12 cellular contexts compared by ENCODE assay signal in genomic region chr2:64063454-64063853, GRCh38. TPM values are rescaled to one million over a fixed set of nuclear protein-coding genes. Genes with fewer than 3 reads are reported as not detected.
A peak's percentile ranks its signal among the peaks of the same experiment; 100 is the strongest.
DNase-seq lines count a peak whose midpoint lies in the region; ATAC-seq and TF ChIP-seq lines count a peak whose summit lies in the region.
"Had no signal": no experiment of that assay in that cellular context is flagged by ENCODE, and none has a peak within 500 bp of the region (broad histone marks: within the 10 kb centered on the region; RNA-seq: fewer than 3 reads in every experiment).

No MANE protein-coding gene starts in this region.

- TF ChIP-seq POLR2A in ovary (IDR thresholded peaks at IDR 0.05) = no peak

- TF ChIP-seq CTCF in right atrium auricular region (IDR thresholded peaks at IDR 0.05) (no peak), MCF 10A (IDR thresholded peaks at IDR 0.05; ENCODE audit: unreplicated experiment) (no peak), ovary (IDR thresholded peaks at IDR 0.05) (no peak)

- peak overlapping the region; percentile 33 for H3K27ac Mint-ChIP-seq in MCF 10A (ENCODE audit: low read depth, unreplicated experiment)
- no peak overlapping the region for H3K27ac Mint-ChIP-seq in stimulated activated naive B cell treated with anti-CD40 and anti-IgM and Interleukin-4, amounts not matched to agents 10 μg/mL and 1 μg/mL and 100 μg/mL, for 72 hours
- H3K27ac Mint-ChIP-seq: dendritic cell treated with granulocyte-macrophage colony-stimulating factor and Interleukin-4, amounts not matched to agents 40 ng/mL and 50 ng/mL, for 4 days had no signal

- peak overlapping the region; percentile 53 to 60 for H3K27ac ChIP-seq in right atrium auricular region
- H3K27ac ChIP-seq in mesodermal cell (ENCODE audit: low read depth, low read length, severe bottlenecking) = peak overlapping the region; percentile 89
- no peak overlapping the region for H3K27ac ChIP-seq in ovary
- H3K27ac ChIP-seq: neutrophil had no signal

- no peak for TF ChIP-seq EP300 in ovary (IDR thresholded peaks at IDR 0.05)

- no peaks in the 10 kb centered on the region for H3K36me3 Mint-ChIP-seq in MCF 10A (ENCODE audit: insufficient read depth, unreplicated experiment)
- H3K36me3 Mint-ChIP-seq in stimulated activated naive B cell treated with anti-CD40 and anti-IgM and Interleukin-4, amounts not matched to agents 10 μg/mL and 1 μg/mL and 100 μg/mL, for 72 hours = no peaks in the 10 kb centered on the region

- H3K9me3 Mint-ChIP-seq in MCF 10A (ENCODE audit: unreplicated experiment) = no peaks in the 10 kb centered on the region
- no peaks in the 10 kb centered on the region for H3K9me3 Mint-ChIP-seq in stimulated activated naive B cell treated with anti-CD40 and anti-IgM and Interleukin-4, amounts not matched to agents 10 μg/mL and 1 μg/mL and 100 μg/mL, for 72 hours
- H3K9me3 Mint-ChIP-seq: dendritic cell treated with granulocyte-macrophage colony-stimulating factor and Interleukin-4, amounts not matched to agents 40 ng/mL and 50 ng/mL, for 4 days had no signal

- H3K4me1 ChIP-seq in right atrium auricular region (peaks cover 0 to 16% of the 10 kb centered on the region in 2 donors), mesodermal cell (ENCODE audit: control insufficient read depth, insufficient read depth, low read length, poor library complexity, severe bottlenecking) (peaks cover 25% of the 10 kb centered on the region), ovary (ENCODE audit: insufficient read depth) (no peaks in the 10 kb centered on the region)
- H3K4me1 ChIP-seq: BE2C had no signal

- intact Hi-C loops in Right ventricle myocardium inferior (cut with DNase I) = no loop called here
- intact Hi-C loops in MCF 10A (cut with micrococcal nuclease) = loop anchor here (5.0 to 10.0 kb wide), 2 partner anchors 51 to 79 kb away; partner anchors contain the start of gene PELI1
- intact Hi-C loops in ovary (cut with DNase I) = no loop called here

- H3K4me3 ChIP-seq in right atrium auricular region (no peak overlapping the region), mesodermal cell (ENCODE audit: extremely low read depth, insufficient read depth, low read length, poor library complexity, severe bottlenecking) (no peak overlapping the region), ovary (no peak overlapping the region)

- peaks cover 38% of the 10 kb centered on the region for H3K4me1 Mint-ChIP-seq in MCF 10A (ENCODE audit: insufficient read depth, unreplicated experiment)
- peaks cover 2 to 6% of the 10 kb centered on the region in 2 donors for H3K4me1 Mint-ChIP-seq in stimulated activated naive B cell treated with anti-CD40 and anti-IgM and Interleukin-4, amounts not matched to agents 10 μg/mL and 1 μg/mL and 100 μg/mL, for 72 hours

- ATAC-seq in Right ventricle myocardium inferior = no peak
- no peak for ATAC-seq in stimulated activated naive B cell treated with anti-CD40 and anti-IgM and Interleukin-4, amounts not matched to agents 10 μg/mL and 1 μg/mL and 100 μg/mL, for 72 hours (replicated peaks)
- no peak for ATAC-seq in GM19455 (IDR thresholded peaks at IDR 0.05; ENCODE audit: unreplicated experiment)
- no peak for ATAC-seq in stimulated activated naive CD8-positive, alpha-beta T cell treated with anti-CD3 and anti-CD28 coated beads, Interleukin-15, Interleukin-2, amounts not matched to agents 100 U/mL and 50 U/mL, for 24 hours

- no peaks in the 10 kb centered on the region for H3K27me3 Mint-ChIP-seq in MCF 10A (ENCODE audit: insufficient read depth, unreplicated experiment)
- no peaks in the 10 kb centered on the region for H3K27me3 Mint-ChIP-seq in stimulated activated naive B cell treated with anti-CD40 and anti-IgM and Interleukin-4, amounts not matched to agents 10 μg/mL and 1 μg/mL and 100 μg/mL, for 72 hours
- H3K27me3 Mint-ChIP-seq: activated T-cell treated with anti-CD3 and anti-CD28 coated beads, Interleukin-2, amount 50 U/mL, for 24 hours; dendritic cell treated with granulocyte-macrophage colony-stimulating factor and Interleukin-4, amounts not matched to agents 40 ng/mL and 50 ng/mL, for 4 days had no signal

- POLR2A ChIA-PET in MCF 10A (lab: Yijun Ruan, JAX) = interaction anchor here (0.6 to 1.8 kb wide), 12 partner anchors 14 to 261 kb away, joined by 3 to 6 read pairs (median 4); no protein-coding TSS in a partner anchor

- CTCF ChIA-PET in MCF 10A (lab: Yijun Ruan, JAX) = interaction anchor here (0.6 to 1.6 kb wide), 4 partner anchors 13 to 249 kb away, joined by 3 to 4 read pairs (median 4); no protein-coding TSS in a partner anchor

- DNase-seq in right atrium auricular region (ENCODE audit: low spot score) (no peak), Right ventricle myocardium inferior (ENCODE audit: missing footprints) (no peak), MCF 10A (ENCODE audit: unreplicated experiment) (no peak), ovary (no peak)
- DNase-seq in stimulated activated naive B cell treated with anti-CD40 and anti-IgM and Interleukin-4, amounts not matched to agents 10 μg/mL and 1 μg/mL and 100 μg/mL, for 72 hours = no peak
- DNase-seq in stimulated activated naive CD8-positive, alpha-beta T cell treated with anti-CD3 and anti-CD28 coated beads, Interleukin-15, Interleukin-2, amounts not matched to agents 100 U/mL and 50 U/mL, for 24 hours = no peak
- DNase-seq: activated T-cell treated with anti-CD3 and anti-CD28 coated beads, Interleukin-2, amount 50 U/mL, for 24 hours; BE2C had no signal

- no peak overlapping the region for H3K4me3 Mint-ChIP-seq in MCF 10A (ENCODE audit: unreplicated experiment)
- H3K4me3 Mint-ChIP-seq in stimulated activated naive B cell treated with anti-CD40 and anti-IgM and Interleukin-4, amounts not matched to agents 10 μg/mL and 1 μg/mL and 100 μg/mL, for 72 hours = no peak overlapping the region
- H3K4me3 Mint-ChIP-seq: activated T-cell treated with anti-CD3 and anti-CD28 coated beads, Interleukin-2, amount 50 U/mL, for 24 hours; dendritic cell treated with granulocyte-macrophage colony-stimulating factor and Interleukin-4, amounts not matched to agents 40 ng/mL and 50 ng/mL, for 4 days had no signal

- H3K9me3 ChIP-seq in right atrium auricular region (no peaks in the 10 kb centered on the region), mesodermal cell (ENCODE audit: control insufficient read depth, low read length) (no peaks in the 10 kb centered on the region), ovary (no peaks in the 10 kb centered on the region)
- H3K9me3 ChIP-seq: BE2C, neutrophil had no signal

- no TSS peak for BruUV-seq in MCF 10A (replicated peaks; lab: Mats Ljungman, UMichigan)

- H3K36me3 ChIP-seq in right atrium auricular region (no peaks in the 10 kb centered on the region), mesodermal cell (ENCODE audit: control insufficient read depth, insufficient read depth, low read length) (no peaks in the 10 kb centered on the region), ovary (no peaks in the 10 kb centered on the region)
- H3K36me3 ChIP-seq: BE2C, neutrophil had no signal

- H3K27me3 ChIP-seq in right atrium auricular region = no peaks in the 10 kb centered on the region
- H3K27me3 ChIP-seq in ovary = no peaks in the 10 kb centered on the region
- H3K27me3 ChIP-seq: BE2C, neutrophil had no signal

- 100% methylated on average over 1 of the region's 3 CpGs for WGBS in mesodermal cell (ENCODE audit: insufficient coverage in 2 of 2), 2 experiments
- WGBS in ovary, 3 donors = 94 to 96% (median 95%) methylated on average over 3 of the region's 3 CpGs

RNA-seq across cellular contexts. Expression of gene VPS54, which starts 44.2 kb away (rescaled TPM):
- 10 to 100 TPM; 10.9 to 12.5 TPM for total RNA-seq in right atrium auricular region
- 10.0 TPM for total RNA-seq in Right ventricle myocardium inferior
- 13.1 and 16.5 TPM in 2 replicates for total RNA-seq in MCF 10A (2022)
- polyA plus RNA-seq in mesodermal cell (2013, experiment 1 of 2) = 30.0 TPM
- polyA plus RNA-seq in mesodermal cell (2013, experiment 2 of 2) = 31.9 TPM
- total RNA-seq in ovary = 10 to 100 TPM; 17.9 to 28.6 (median 26.0) TPM
- 10 to 100 TPM; 18.3 to 18.7 TPM for polyA plus RNA-seq in ovary

Comparison
In these comparisons a context has a peak if more than half of its experiments do, and no peak if none do; other contexts are left out.
1. H3K27ac ChIP-seq: peak in right atrium auricular region (2 of 2) and mesodermal cell (single experiment); none in ovary (0 of 2).